ENCODE assay signal across 11 cellular contexts in genomic region chr10:46096909-46097575, GRCh38. TPM values are rescaled to one million over a fixed set of nuclear protein-coding genes. Genes with fewer than 3 reads are reported as not detected.
A peak's percentile ranks its signal among the peaks of the same experiment; 100 is the strongest.
DNase-seq lines count a peak whose midpoint lies in the region; ATAC-seq and TF ChIP-seq lines count a peak whose summit lies in the region.
"Had no signal": no experiment of that assay in that cellular context is flagged by ENCODE, and none has a peak within 500 bp of the region (broad histone marks: within the 10 kb centered on the region; RNA-seq: fewer than 3 reads in every experiment).

No MANE protein-coding gene starts in this region.

- peak in 1 of 3 donors; percentile 80 for DNase-seq in CD4-positive, CD25-positive, alpha-beta regulatory T cell
- no peak for DNase-seq in HFFc6
- peak; percentile 47 for DNase-seq in WERI-Rb-1
- no peak for DNase-seq in colonic mucosa
- DNase-seq in OCI-M2 (lab: John Stamatoyannopoulos, UW; ENCODE audit: unreplicated experiment), result no peak
- no peak for DNase-seq in right atrium auricular region (ENCODE audit: low spot score)
- no peak for DNase-seq in middle frontal gyrus (ENCODE audit: extremely low spot score, low spot score)
- DNase-seq: NCI-H2081 had no signal

- H3K36me3 ChIP-seq in CD4-positive, CD25-positive, alpha-beta regulatory T cell (ENCODE audit: control insufficient read depth, insufficient read depth, low read length), result no peaks in the 10 kb centered on the region
- H3K36me3 ChIP-seq in WERI-Rb-1, result no peaks in the 10 kb centered on the region
- H3K36me3 ChIP-seq in mesodermal cell (ENCODE audit: control insufficient read depth, insufficient read depth, low read length), result no peaks in the 10 kb centered on the region
- no peaks in the 10 kb centered on the region for H3K36me3 ChIP-seq in colonic mucosa
- no peaks in the 10 kb centered on the region for H3K36me3 ChIP-seq in right atrium auricular region

- intact Hi-C loops in colonic mucosa (cut with DNase I), result no loop called here

- no peaks in the 10 kb centered on the region for H3K27me3 ChIP-seq in CD4-positive, CD25-positive, alpha-beta regulatory T cell (ENCODE audit: control insufficient read depth, insufficient read depth, low read length)
- no peaks in the 10 kb centered on the region for H3K27me3 ChIP-seq in WERI-Rb-1 (ENCODE audit: insufficient read depth, low read depth, severe bottlenecking)
- no peaks in the 10 kb centered on the region for H3K27me3 ChIP-seq in colonic mucosa
- no peaks in the 10 kb centered on the region for H3K27me3 ChIP-seq in right atrium auricular region

- H3K27ac ChIP-seq in CD4-positive, CD25-positive, alpha-beta regulatory T cell (ENCODE audit: insufficient read depth, low read length, poor library complexity, severe bottlenecking), result peak overlapping the region; percentile 48
- H3K27ac ChIP-seq in WERI-Rb-1 (no peak overlapping the region), mesodermal cell (ENCODE audit: low read depth, low read length, severe bottlenecking) (peak overlapping the region; percentile 99), colonic mucosa (no peak overlapping the region), right atrium auricular region (no peak overlapping the region)

- peak overlapping the region in 1 of 4 donors; percentile 80 for H3K4me3 Mint-ChIP-seq in CD4-positive, CD25-positive, alpha-beta regulatory T cell
- peak overlapping the region; percentile 35; the same call in 1 of the 2 replicates for H3K4me3 Mint-ChIP-seq in HFFc6
- H3K4me3 Mint-ChIP-seq: GM23338 had no signal

- 83 to 92% methylated on average over 4 to 8 of the region's 8 CpGs for WGBS in mesodermal cell (ENCODE audit: insufficient coverage in 2 of 2), 2 experiments

- H3K9me3 Mint-ChIP-seq in CD4-positive, CD25-positive, alpha-beta regulatory T cell, result peaks cover 0 to 3% (median 0%) of the 10 kb centered on the region in 7 donors
- H3K9me3 Mint-ChIP-seq in HFFc6, result no peaks in the 10 kb centered on the region
- H3K9me3 Mint-ChIP-seq: GM23338 had no signal

- H3K4me1 Mint-ChIP-seq in CD4-positive, CD25-positive, alpha-beta regulatory T cell, result peaks cover 3 to 33% (median 20%) of the 10 kb centered on the region in 4 donors
- peaks cover 45% of the 10 kb centered on the region for H3K4me1 Mint-ChIP-seq in HFFc6 (ENCODE audit: low read depth)

- H3K4me1 ChIP-seq in CD4-positive, CD25-positive, alpha-beta regulatory T cell (ENCODE audit: control insufficient read depth, insufficient read depth, low read length, poor library complexity, severe bottlenecking), result peaks cover 64% of the 10 kb centered on the region
- H3K4me1 ChIP-seq in mesodermal cell (ENCODE audit: control insufficient read depth, insufficient read depth, low read length, poor library complexity, severe bottlenecking) (peaks cover 51% of the 10 kb centered on the region), colonic mucosa (no peaks in the 10 kb centered on the region), right atrium auricular region (no peaks in the 10 kb centered on the region)

- H3K9me3 ChIP-seq in CD4-positive, CD25-positive, alpha-beta regulatory T cell (ENCODE audit: control insufficient read depth in 2 of 2, low read length in 2 of 2), result no peaks in the 10 kb centered on the region
- H3K9me3 ChIP-seq in WERI-Rb-1 (ENCODE audit: severe bottlenecking) (no peaks in the 10 kb centered on the region), mesodermal cell (ENCODE audit: control insufficient read depth, low read length) (no peaks in the 10 kb centered on the region), colonic mucosa (no peaks in the 10 kb centered on the region), right atrium auricular region (no peaks in the 10 kb centered on the region)

- H3K27ac Mint-ChIP-seq in CD4-positive, CD25-positive, alpha-beta regulatory T cell, result peak overlapping the region in 1 of 3 donors; percentile 88
- peak overlapping the region; percentile 87 for H3K27ac Mint-ChIP-seq in HFFc6
- H3K27ac Mint-ChIP-seq: GM23338 had no signal

- H3K27me3 Mint-ChIP-seq in CD4-positive, CD25-positive, alpha-beta regulatory T cell, result no peaks in the 10 kb centered on the region
- peaks cover 1% of the 10 kb centered on the region for H3K27me3 Mint-ChIP-seq in HFFc6 (ENCODE audit: insufficient read depth)

- peak; percentile 66 to 73 for ATAC-seq in CD4-positive, CD25-positive, alpha-beta regulatory T cell (ENCODE audit: low read depth in 2 of 2)

- no peaks in the 10 kb centered on the region for H3K36me3 Mint-ChIP-seq in CD4-positive, CD25-positive, alpha-beta regulatory T cell
- no peaks in the 10 kb centered on the region for H3K36me3 Mint-ChIP-seq in HFFc6 (ENCODE audit: low read depth)

- H3K9ac ChIP-seq in colonic mucosa (ENCODE audit: low read depth in 2 of 2, low read length in 2 of 2), result no peak overlapping the region

- H3K4me3 ChIP-seq in CD4-positive, CD25-positive, alpha-beta regulatory T cell (ENCODE audit: low read depth, low read length), result peak overlapping the region; percentile 22
- H3K4me3 ChIP-seq in WERI-Rb-1 (ENCODE audit: low read depth, low read length) (no peak overlapping the region), mesodermal cell (ENCODE audit: extremely low read depth, insufficient read depth, low read length, poor library complexity, severe bottlenecking) (no peak overlapping the region), colonic mucosa (no peak overlapping the region), right atrium auricular region (no peak overlapping the region)
- H3K4me3 ChIP-seq: GM23338 had no signal

- TF ChIP-seq CTCF in HFFc6 (IDR thresholded peaks at IDR 0.05), result no peak
- no peak for TF ChIP-seq CTCF in WERI-Rb-1 (IDR thresholded peaks at IDR 0.05; ENCODE audit: low read depth, low read length)
- TF ChIP-seq CTCF in colonic mucosa (IDR thresholded peaks at IDR 0.05), result no peak
- no peak for TF ChIP-seq CTCF in right atrium auricular region (IDR thresholded peaks at IDR 0.05)

RNA-seq across cellular contexts. Expression of gene MSMB, which starts 51.0 kb away (rescaled TPM):
- total RNA-seq in CD4-positive, CD25-positive, alpha-beta regulatory T cell, result not detected
- not detected for polyA plus RNA-seq in CD4-positive, CD25-positive, alpha-beta regulatory T cell
- total RNA-seq in HFFc6 (2021; fragmentation: NEBNext Ultra II Directional; extraction: Animal tissue kit (Norgen Biotek cat#: 25700)), result under 1 TPM in 1 of 6 experiments, not detected in 5; 0.65 TPM
- not detected for polyA plus RNA-seq in mesodermal cell (2013, experiment 1 of 2)
- polyA plus RNA-seq in mesodermal cell (2013, experiment 2 of 2), result not detected
- not detected for total RNA-seq in colonic mucosa
- not detected for total RNA-seq in right atrium auricular region
- total RNA-seq: GM23338, mesenteric fat pad had no signal
- polyA plus RNA-seq: GM23338 had no signal

Comparison
In these comparisons a context has a peak if more than half of its experiments do, and no peak if none do; other contexts are left out.
1. H3K27ac ChIP-seq: peak in CD4-positive, CD25-positive, alpha-beta regulatory T cell (single experiment) and mesodermal cell (single experiment); none in WERI-Rb-1 (single experiment), colonic mucosa (single experiment) and right atrium auricular region (0 of 2).